Comparison of ENCODE assay signal across 17 cellular contexts in genomic region chr2:170882758-170883157, GRCh38.
DNase-seq lines count a peak whose midpoint lies in the region; ATAC-seq and TF ChIP-seq lines count a peak whose summit lies in the region.
"Had no signal": no experiment of that assay in that cellular context is flagged by ENCODE, and none has a peak within 500 bp of the region (broad histone marks: within the 10 kb centered on the region; RNA-seq: fewer than 3 reads in every experiment).

No MANE protein-coding gene starts in this region.

- no peak for TF ChIP-seq CTCF in HEK293 (tag by site-specific recombination; IDR thresholded peaks at IDR 0.05)
- TF ChIP-seq CTCF in nephron progenitor cell (IDR thresholded peaks at IDR 0.05): no peak

- H3K36me3 Mint-ChIP-seq in activated naive CD4-positive, alpha-beta T cell treated with anti-CD3 and anti-CD28 coated beads, Interleukin-2, amount 50 U/mL, for 24 hours: no peaks in the 10 kb centered on the region
- no peaks in the 10 kb centered on the region for H3K36me3 Mint-ChIP-seq in nephron progenitor cell (ENCODE audit: low read depth)
- H3K36me3 Mint-ChIP-seq: CD8-positive, alpha-beta T cell had no signal

- H3K4me3 Mint-ChIP-seq in activated naive CD4-positive, alpha-beta T cell treated with anti-CD3 and anti-CD28 coated beads, Interleukin-2, amount 50 U/mL, for 24 hours: no peak overlapping the region
- H3K4me3 Mint-ChIP-seq in nephron progenitor cell: no peak overlapping the region
- H3K4me3 Mint-ChIP-seq: B cell; CD4-positive, alpha-beta T cell; CD8-positive, alpha-beta T cell had no signal

- H3K4me3 ChIP-seq in HEK293 (ENCODE audit: low read depth, low read length): no peak overlapping the region
- H3K4me3 ChIP-seq: A549; BLaER1 treated with 17β-estradiol and CSF1 and Interleukin-3, amounts not matched to agents 10 nM and 100 nM had no signal

- no peak overlapping the region for H3K27ac ChIP-seq in HEK293 (ENCODE audit: extremely low read depth, low read depth, low read length)
- H3K27ac ChIP-seq: 22Rv1; A549; BLaER1 treated with 17β-estradiol and CSF1 and Interleukin-3, amounts not matched to agents 10 nM and 100 nM; C4-2B had no signal

- H3K4me1 Mint-ChIP-seq in activated naive CD4-positive, alpha-beta T cell treated with anti-CD3 and anti-CD28 coated beads, Interleukin-2, amount 50 U/mL, for 24 hours: peaks cover 9% of the 10 kb centered on the region
- H3K4me1 Mint-ChIP-seq in nephron progenitor cell: peaks cover 10% of the 10 kb centered on the region

- H3K36me3 ChIP-seq in HEK293 (ENCODE audit: control insufficient read depth in 2 of 2, insufficient read depth in 1 of 2, low read length in 2 of 2): no peaks in the 10 kb centered on the region
- H3K36me3 ChIP-seq: BLaER1 treated with 17β-estradiol and CSF1 and Interleukin-3, amounts not matched to agents 10 nM and 100 nM had no signal

- no peak for ATAC-seq in HG03378 (IDR thresholded peaks at IDR 0.05; ENCODE audit: unreplicated experiment)
- ATAC-seq: A549; CD8-positive, alpha-beta T cell had no signal

- H3K4me1 ChIP-seq in HEK293 (ENCODE audit: control insufficient read depth, insufficient read depth, low read length): no peaks in the 10 kb centered on the region
- H3K4me1 ChIP-seq: A549, Caco-2 had no signal

- H3K27ac Mint-ChIP-seq in activated naive CD4-positive, alpha-beta T cell treated with anti-CD3 and anti-CD28 coated beads, Interleukin-2, amount 50 U/mL, for 24 hours: peak overlapping the region; percentile 8
- H3K27ac Mint-ChIP-seq in nephron progenitor cell: peak overlapping the region; percentile 38
- H3K27ac Mint-ChIP-seq: B cell; CD4-positive, alpha-beta T cell; CD8-positive, alpha-beta T cell had no signal

- POLR2A ChIA-PET in HEK293 (lab: Yijun Ruan, JAX): no interaction called here

- CTCF ChIA-PET in HEK293 (lab: Yijun Ruan, JAX): interaction anchor here (2.8 kb wide), 1 partner anchor 10 kb away, joined by 25 read pairs; no protein-coding TSS in a partner anchor

- H3K27me3 Mint-ChIP-seq in activated naive CD4-positive, alpha-beta T cell treated with anti-CD3 and anti-CD28 coated beads, Interleukin-2, amount 50 U/mL, for 24 hours: peaks cover 9% of the 10 kb centered on the region
- H3K27me3 Mint-ChIP-seq in nephron progenitor cell (ENCODE audit: low read depth, poor library complexity): peaks cover 15% of the 10 kb centered on the region

- H3K9me3 ChIP-seq in HEK293 (ENCODE audit: control insufficient read depth, insufficient read depth, low read depth, low read length): no peaks in the 10 kb centered on the region
- H3K9me3 ChIP-seq: A549, Caco-2 had no signal

- H3K9me3 Mint-ChIP-seq in activated naive CD4-positive, alpha-beta T cell treated with anti-CD3 and anti-CD28 coated beads, Interleukin-2, amount 50 U/mL, for 24 hours: no peaks in the 10 kb centered on the region
- no peaks in the 10 kb centered on the region for H3K9me3 Mint-ChIP-seq in nephron progenitor cell
- H3K9me3 Mint-ChIP-seq: CD4-positive, alpha-beta T cell; CD8-positive, alpha-beta T cell had no signal

- DNase-seq in activated naive CD4-positive, alpha-beta T cell treated with anti-CD3 and anti-CD28 coated beads, Interleukin-2, amount 50 U/mL, for 16 hours: no peak
- no peak for DNase-seq in nephron progenitor cell
- DNase-seq: AML-193; Caco-2; Calu3; CD4-positive, alpha-beta T cell; CD8-positive, alpha-beta T cell; DMS79 treated with DMSO at 0.1 percent for 48 hours; GF-D8 had no signal

TF ChIP-seq in HEK293, 187 proteins besides CTCF, POLR2A, EP300 and RAD21:
- no peak for TF ChIP-seq GLI2 (tag by site-specific recombination; IDR thresholded peaks at IDR 0.05; ENCODE audit: borderline replicate concordance, low read depth)
- TF ChIP-seq ELK4 (IDR thresholded peaks at IDR 0.05; ENCODE audit: borderline replicate concordance, low read depth, low read length): no peak
- TF ChIP-seq PRDM1 (tag by site-specific recombination; IDR thresholded peaks at IDR 0.05): peak; percentile 58
- TF ChIP-seq ZNF366 (tag by site-specific recombination; conservative IDR thresholded peaks at IDR 0.05): peak; percentile 60
